Comparison of ENCODE assay signal across 10 cellular contexts in the genomic region with DNA sequence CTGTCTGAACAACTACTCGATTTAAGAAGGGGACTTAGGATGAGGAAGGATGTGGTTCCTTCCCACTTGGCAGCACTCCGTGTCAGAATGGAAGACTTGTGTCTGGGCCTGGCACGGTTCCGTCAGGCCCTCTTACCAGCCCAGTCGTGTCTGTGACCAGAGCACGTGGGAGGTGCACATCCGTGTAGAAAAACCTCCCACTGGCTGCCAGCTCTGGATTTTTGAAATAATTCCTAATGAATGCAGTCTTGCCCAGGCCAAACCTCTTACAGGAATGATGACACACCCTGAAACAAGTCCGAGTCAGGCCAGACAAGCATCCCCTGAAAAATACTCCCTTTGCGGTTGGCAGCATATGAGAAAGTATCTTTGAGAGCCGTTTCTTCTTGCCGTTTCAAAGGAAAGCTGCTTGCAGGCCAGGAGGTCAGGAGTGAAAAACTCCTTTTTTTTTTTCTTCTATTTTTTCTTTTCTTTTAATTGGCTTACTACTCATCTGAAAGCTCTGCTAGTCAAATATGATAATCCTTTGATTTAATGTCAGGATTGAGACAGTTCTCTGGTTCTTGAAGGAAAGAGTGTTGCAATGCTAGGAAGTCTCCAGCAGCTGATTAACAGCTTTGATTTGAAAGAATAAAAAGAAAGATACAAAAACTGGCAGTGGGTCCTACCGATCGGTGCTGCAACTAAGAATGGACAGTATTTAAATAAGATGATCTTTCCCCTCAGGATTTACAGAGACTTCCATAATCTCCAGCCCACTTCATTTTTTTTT. TPM values are rescaled to one million over a fixed set of nuclear protein-coding genes. Genes with fewer than 3 reads are reported as not detected.
A peak's percentile ranks its signal among the peaks of the same experiment; 100 is the strongest.
DNase-seq lines count a peak whose midpoint lies in the region; ATAC-seq and TF ChIP-seq lines count a peak whose summit lies in the region.
"Had no signal": no experiment of that assay in that cellular context is flagged by ENCODE, and none has a peak within 500 bp of the region (broad histone marks: within the 10 kb centered on the region; RNA-seq: fewer than 3 reads in every experiment).

No MANE protein-coding gene starts in this region.

- TF ChIP-seq CTCF in chondrocyte (IDR thresholded peaks at IDR 0.05) (no peak), lower leg skin (IDR thresholded peaks at IDR 0.05) (no peak), upper lobe of left lung (IDR thresholded peaks at IDR 0.05) (no peak)

- intact Hi-C loops in lower leg skin (cut with DNase I; ENCODE audit: low total_unique reads), result no loop called here
- intact Hi-C loops in activated naive CD4-positive, alpha-beta T cell treated with anti-CD3 and anti-CD28 coated beads for 36 hours (cut with micrococcal nuclease), result no loop called here

- no peak for TF ChIP-seq EP300 in upper lobe of left lung (IDR thresholded peaks at IDR 0.05)

- peak overlapping the region; percentile 99 for H3K27ac Mint-ChIP-seq in chondrocyte (ENCODE audit: unreplicated experiment)
- no peak overlapping the region for H3K27ac Mint-ChIP-seq in activated naive CD8-positive, alpha-beta T cell treated with anti-CD3 and anti-CD28 coated beads, Interleukin-2, amount 50 U/mL, for 24 hours
- no peak overlapping the region for H3K27ac Mint-ChIP-seq in activated naive CD4-positive, alpha-beta T cell treated with anti-CD3 and anti-CD28 coated beads for 36 hours
- H3K27ac Mint-ChIP-seq: neural progenitor cell had no signal

- no peaks in the 10 kb centered on the region for H3K9me3 Mint-ChIP-seq in chondrocyte (ENCODE audit: low read depth)
- no peaks in the 10 kb centered on the region for H3K9me3 Mint-ChIP-seq in activated naive CD8-positive, alpha-beta T cell treated with anti-CD3 and anti-CD28 coated beads, Interleukin-2, amount 50 U/mL, for 24 hours
- no peaks in the 10 kb centered on the region for H3K9me3 Mint-ChIP-seq in activated naive CD4-positive, alpha-beta T cell treated with anti-CD3 and anti-CD28 coated beads for 36 hours
- H3K9me3 Mint-ChIP-seq: neural progenitor cell had no signal

- ATAC-seq in upper lobe of left lung (ENCODE audit: low FRiP score in 2 of 2), result peak; percentile 86 to 89
- ATAC-seq in activated naive CD8-positive, alpha-beta T cell treated with anti-CD3 and anti-CD28 coated beads, Interleukin-2, amount 50 U/mL, for 24 hours, result no peak

- WGBS in lower leg skin, 2 donors, result 8 to 18% methylated on average over 13 of the region's 13 CpGs
- WGBS in upper lobe of left lung, 2 donors, result 31 to 32% methylated on average over 13 of the region's 13 CpGs

- peak overlapping the region; percentile 34 for H3K4me3 Mint-ChIP-seq in chondrocyte (ENCODE audit: unreplicated experiment)
- no peak overlapping the region for H3K4me3 Mint-ChIP-seq in activated naive CD8-positive, alpha-beta T cell treated with anti-CD3 and anti-CD28 coated beads, Interleukin-2, amount 50 U/mL, for 24 hours
- H3K4me3 Mint-ChIP-seq in activated naive CD4-positive, alpha-beta T cell treated with anti-CD3 and anti-CD28 coated beads for 36 hours, result no peak overlapping the region
- H3K4me3 Mint-ChIP-seq: neural progenitor cell had no signal

- peaks cover 4% of the 10 kb centered on the region for H3K36me3 Mint-ChIP-seq in chondrocyte (ENCODE audit: low read depth)
- peaks cover 36% of the 10 kb centered on the region for H3K36me3 Mint-ChIP-seq in activated naive CD8-positive, alpha-beta T cell treated with anti-CD3 and anti-CD28 coated beads, Interleukin-2, amount 50 U/mL, for 24 hours (ENCODE audit: low read depth)
- H3K36me3 Mint-ChIP-seq in activated naive CD4-positive, alpha-beta T cell treated with anti-CD3 and anti-CD28 coated beads for 36 hours (ENCODE audit: low read depth), result peaks cover 8% of the 10 kb centered on the region

- CTCF ChIA-PET in activated naive CD4-positive, alpha-beta T cell treated with anti-CD3 and anti-CD28 coated beads for 36 hours (lab: Charles Lee), result interaction anchor here (0.6 to 1.9 kb wide), 3 partner anchors 19 to 199 kb away, joined by 3 to 6 read pairs (median 3); no protein-coding TSS in a partner anchor

- H3K36me3 ChIP-seq in upper lobe of left lung, result no peaks in the 10 kb centered on the region
- H3K36me3 ChIP-seq: neural progenitor cell had no signal

- no peak overlapping the region for H3K4me3 ChIP-seq in lower leg skin (ENCODE audit: low read depth, poor library complexity, severe bottlenecking)
- H3K4me3 ChIP-seq in upper lobe of left lung, result no peak overlapping the region
- H3K4me3 ChIP-seq: neural progenitor cell had no signal

- peaks cover 79% of the 10 kb centered on the region for H3K4me1 Mint-ChIP-seq in chondrocyte (ENCODE audit: low read depth)
- peaks cover 21% of the 10 kb centered on the region for H3K4me1 Mint-ChIP-seq in activated naive CD8-positive, alpha-beta T cell treated with anti-CD3 and anti-CD28 coated beads, Interleukin-2, amount 50 U/mL, for 24 hours
- H3K4me1 Mint-ChIP-seq in activated naive CD4-positive, alpha-beta T cell treated with anti-CD3 and anti-CD28 coated beads for 36 hours (ENCODE audit: low read depth), result peaks cover 20% of the 10 kb centered on the region

- DNase-seq in KBM-7 (peak; percentile 77), chondrocyte (ENCODE audit: low spot score) (no peak), lower leg skin (ENCODE audit: low spot score in 2 of 2) (peak; percentile 62 to 91), upper lobe of left lung (peak in 1 of 2 donors; percentile 37), NOMO-1 (lab: John Stamatoyannopoulos, UW; ENCODE audit: unreplicated experiment in 2 of 2) (no peak), HuH-7.5 (ENCODE audit: low spot score) (no peak)
- no peak for DNase-seq in activated naive CD8-positive, alpha-beta T cell treated with anti-CD3 and anti-CD28 coated beads, Interleukin-2, amount 50 U/mL, for 24 hours
- no peak for DNase-seq in activated naive CD4-positive, alpha-beta T cell treated with anti-CD3 and anti-CD28 coated beads for 36 hours
- DNase-seq: activated CD8-positive, alpha-beta memory T cell treated with anti-CD3 and anti-CD28 coated beads for 24 hours had no signal

- H3K9me3 ChIP-seq in upper lobe of left lung, result no peaks in the 10 kb centered on the region

- peaks cover 8 to 29% (median 20%) of the 10 kb centered on the region in 4 donors for H3K4me1 ChIP-seq in upper lobe of left lung
- H3K4me1 ChIP-seq: neural progenitor cell had no signal

- peak overlapping the region; percentile 2 to 79 (median 36) for H3K27ac ChIP-seq in upper lobe of left lung
- H3K27ac ChIP-seq: neural progenitor cell had no signal

- TF ChIP-seq POLR2A in lower leg skin (IDR thresholded peaks at IDR 0.05) (no peak), upper lobe of left lung (IDR thresholded peaks at IDR 0.05) (no peak)

- H3K27me3 Mint-ChIP-seq in chondrocyte (ENCODE audit: low read depth), result no peaks in the 10 kb centered on the region
- no peaks in the 10 kb centered on the region for H3K27me3 Mint-ChIP-seq in activated naive CD8-positive, alpha-beta T cell treated with anti-CD3 and anti-CD28 coated beads, Interleukin-2, amount 50 U/mL, for 24 hours
- peaks cover under 1% of the 10 kb centered on the region for H3K27me3 Mint-ChIP-seq in activated naive CD4-positive, alpha-beta T cell treated with anti-CD3 and anti-CD28 coated beads for 36 hours (ENCODE audit: low read depth)

- no peaks in the 10 kb centered on the region for H3K27me3 ChIP-seq in upper lobe of left lung
- H3K27me3 ChIP-seq: neural progenitor cell had no signal

- in situ Hi-C loops in KBM-7 (cut with MboI; ENCODE audit: low pct_unique_long_range_greater_than_20kb, low sequenced_read_pairs), result no loop called here

RNA-seq across cellular contexts. Expression of gene IL1RAP, which starts 19.8 kb away (rescaled TPM):
- total RNA-seq in chondrocyte, result 30.4 to 41.6 TPM (median 37.1 TPM) in 3 replicates
- 10 to 100 TPM; 18.5 to 37.7 (median 23.9) TPM for total RNA-seq in lower leg skin
- 10 to 100 TPM in 5 of 6 donors, 1 to 10 TPM in 1; 6.3 to 29.8 (median 22.7) TPM for total RNA-seq in upper lobe of left lung
- total RNA-seq in activated naive CD4-positive, alpha-beta T cell treated with anti-CD3 and anti-CD28 coated beads for 36 hours, result 10 to 100 TPM; 11.0 to 13.7 TPM

Comparison
In these comparisons a context has a peak if more than half of its experiments do, and no peak if none do; other contexts are left out.
1. DNase-seq: peak in KBM-7 (single experiment) and lower leg skin (2 of 2); none in chondrocyte (single experiment), NOMO-1 (0 of 2), activated naive CD8-positive, alpha-beta T cell treated with anti-CD3 and anti-CD28 coated beads, Interleukin-2, amount 50 U/mL, for 24 hours (single experiment), activated naive CD4-positive, alpha-beta T cell treated with anti-CD3 and anti-CD28 coated beads for 36 hours (single experiment) and HuH-7.5 (single experiment).